1 cellular context compared by ENCODE assay signal in the genomic region with DNA sequence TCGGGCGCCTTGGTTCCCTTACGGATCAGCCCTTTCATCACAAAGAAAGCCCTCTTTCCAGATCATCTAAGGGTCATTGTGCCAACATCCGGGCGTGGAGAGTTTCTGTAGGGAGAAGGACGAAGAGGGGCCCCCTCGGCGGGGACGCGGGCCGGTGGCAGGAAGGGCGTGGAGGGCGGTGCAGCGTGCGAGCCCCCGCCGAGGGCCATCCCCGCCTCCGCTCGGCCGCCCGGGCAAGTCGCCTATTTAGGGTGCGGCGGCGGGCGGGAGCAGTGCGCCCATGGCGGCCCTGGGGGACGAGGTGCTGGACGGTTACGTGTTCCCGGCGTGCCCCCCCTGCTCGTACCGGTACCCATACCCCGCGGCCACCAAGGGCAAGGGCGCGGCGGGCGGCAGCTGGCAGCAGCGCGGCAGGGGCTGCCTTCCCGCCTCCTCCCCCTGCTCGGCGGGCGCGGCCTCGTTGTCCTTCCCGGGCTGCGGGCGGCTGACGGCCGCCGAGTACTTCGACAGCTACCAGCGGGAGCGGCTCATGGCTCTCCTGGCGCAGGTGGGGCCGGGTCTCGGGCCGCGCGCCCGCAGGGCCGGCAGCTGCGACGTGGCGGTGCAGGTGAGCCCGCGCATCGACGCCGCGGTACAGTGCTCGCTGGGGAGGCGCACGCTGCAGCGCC.
TF ChIP-seq lines count a peak whose summit lies in the region.

A gene with protein sequence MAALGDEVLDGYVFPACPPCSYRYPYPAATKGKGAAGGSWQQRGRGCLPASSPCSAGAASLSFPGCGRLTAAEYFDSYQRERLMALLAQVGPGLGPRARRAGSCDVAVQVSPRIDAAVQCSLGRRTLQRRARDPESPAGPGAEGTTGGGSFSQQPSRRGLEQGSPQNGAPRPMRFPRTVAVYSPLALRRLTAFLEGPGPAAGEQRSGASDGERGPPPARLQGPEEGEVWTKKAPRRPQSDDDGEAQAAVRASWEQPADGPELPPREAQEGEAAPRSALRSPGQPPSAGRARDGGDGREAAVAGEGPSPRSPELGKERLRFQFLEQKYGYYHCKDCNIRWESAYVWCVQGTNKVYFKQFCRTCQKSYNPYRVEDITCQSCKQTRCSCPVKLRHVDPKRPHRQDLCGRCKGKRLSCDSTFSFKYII (plus strand): TSS at position 241 of the 668 bp plus-strand sequence. CDS start 40 bp downstream, at position 281.

TF ChIP-seq in SK-N-SH treated with all-trans-retinoic acid at 6 μM for 48 hours, 23 proteins besides CTCF, POLR2A, EP300 and RAD21 (continued from another document):
- TF ChIP-seq, protein P1, sequence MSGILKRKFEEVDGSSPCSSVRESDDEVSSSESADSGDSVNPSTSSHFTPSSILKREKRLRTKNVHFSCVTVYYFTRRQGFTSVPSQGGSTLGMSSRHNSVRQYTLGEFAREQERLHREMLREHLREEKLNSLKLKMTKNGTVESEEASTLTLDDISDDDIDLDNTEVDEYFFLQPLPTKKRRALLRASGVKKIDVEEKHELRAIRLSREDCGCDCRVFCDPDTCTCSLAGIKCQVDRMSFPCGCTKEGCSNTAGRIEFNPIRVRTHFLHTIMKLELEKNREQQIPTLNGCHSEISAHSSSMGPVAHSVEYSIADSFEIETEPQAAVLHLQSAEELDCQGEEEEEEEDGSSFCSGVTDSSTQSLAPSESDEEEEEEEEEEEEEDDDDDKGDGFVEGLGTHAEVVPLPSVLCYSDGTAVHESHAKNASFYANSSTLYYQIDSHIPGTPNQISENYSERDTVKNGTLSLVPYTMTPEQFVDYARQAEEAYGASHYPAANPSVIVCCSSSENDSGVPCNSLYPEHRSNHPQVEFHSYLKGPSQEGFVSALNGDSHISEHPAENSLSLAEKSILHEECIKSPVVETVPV (CRISPR knock-in tag; IDR thresholded peaks at IDR 0.05): no peak
- TF ChIP-seq GLIS3 (CRISPR knock-in tag; IDR thresholded peaks at IDR 0.05) (no peak), POU6F1 (CRISPR knock-in tag; IDR thresholded peaks at IDR 0.05; ENCODE audit: borderline replicate concordance, low read depth) (no peak), BACH2 (CRISPR knock-in tag; IDR thresholded peaks at IDR 0.05; ENCODE audit: borderline replicate concordance) (no peak), TCF4 (CRISPR knock-in tag; IDR thresholded peaks at IDR 0.05; ENCODE audit: borderline replicate concordance) (no peak), TOX (CRISPR knock-in tag; IDR thresholded peaks at IDR 0.05; ENCODE audit: borderline replicate concordance) (no peak), ZC3H10 (CRISPR knock-in tag; IDR thresholded peaks at IDR 0.05) (no peak)
